ENCODE assay signal across 19 cellular contexts in the genomic region with DNA sequence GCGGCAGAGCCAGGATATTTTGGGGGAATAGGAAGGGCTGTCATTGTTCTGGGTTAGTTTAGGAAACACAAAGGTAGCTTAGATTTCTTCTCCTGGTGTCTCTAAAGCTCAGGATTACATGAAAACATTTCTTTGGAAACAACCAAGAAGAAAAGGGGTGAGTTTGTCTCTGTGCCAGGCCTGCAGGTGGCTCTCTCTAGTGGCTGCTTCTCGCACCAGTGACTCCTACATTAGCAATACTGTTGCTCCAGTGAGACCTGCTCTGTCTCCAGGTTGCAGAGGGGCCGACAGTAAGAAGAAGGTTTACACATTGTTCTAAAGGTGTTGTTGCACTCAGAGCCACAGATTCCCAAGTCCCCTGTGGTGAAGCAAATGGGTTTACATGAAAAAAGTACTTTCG.
DNase-seq lines count a peak whose midpoint lies in the region; ATAC-seq and TF ChIP-seq lines count a peak whose summit lies in the region.
"Had no signal": no experiment of that assay in that cellular context is flagged by ENCODE, and none has a peak within 500 bp of the region (broad histone marks: within the 10 kb centered on the region; RNA-seq: fewer than 3 reads in every experiment).

No MANE protein-coding gene starts in this region.

- TF ChIP-seq CTCF in 22Rv1 (IDR thresholded peaks at IDR 0.05), result peak; percentile 20
- TF ChIP-seq CTCF in GM12873 (IDR thresholded peaks at IDR 0.05; ENCODE audit: insufficient read depth, low read depth, low read length, missing control alignments), result peak; percentile 39
- peak; percentile 4 for TF ChIP-seq CTCF in brain microvascular endothelial cell (IDR thresholded peaks at IDR 0.05; ENCODE audit: low read depth, low read length, missing control alignments)

- ATAC-seq in GM21576 (IDR thresholded peaks at IDR 0.05; ENCODE audit: unreplicated experiment) (no peak), HG03280 (IDR thresholded peaks at IDR 0.05; ENCODE audit: unreplicated experiment) (no peak), GM21786 (IDR thresholded peaks at IDR 0.05; ENCODE audit: unreplicated experiment) (no peak), HG02678 (IDR thresholded peaks at IDR 0.05; ENCODE audit: unreplicated experiment) (no peak)
- ATAC-seq: gastrocnemius medialis; lower lobe of right lung; naive thymus-derived CD4-positive, alpha-beta T cell; stimulated activated memory B cell treated with anti-CD40 and anti-IgM and Interleukin-4, amounts not matched to agents 10 μg/mL and 1 μg/mL and 100 μg/mL, for 72 hours had no signal

- H3K27ac ChIP-seq in 22Rv1, result no peak overlapping the region
- H3K27ac ChIP-seq in brain microvascular endothelial cell, result no peak overlapping the region
- H3K27ac ChIP-seq: gastrocnemius medialis, lower lobe of right lung, spleen, transverse colon, VCaP had no signal

- H3K4me3 ChIP-seq in brain microvascular endothelial cell (ENCODE audit: low read depth, low read length), result no peak overlapping the region
- H3K4me3 ChIP-seq: gastrocnemius medialis, lower lobe of right lung, spleen, transverse colon had no signal

- H3K27me3 ChIP-seq in brain microvascular endothelial cell (replicated peaks), result no peaks in the 10 kb centered on the region
- H3K27me3 ChIP-seq: gastrocnemius medialis, spleen, transverse colon had no signal

- in situ Hi-C loops in brain microvascular endothelial cell (cut with HindIII; ENCODE audit: low pct_ligation_motif_present, low sequenced_read_pairs), result no loop called here

- DNase-seq in NCI-H345 (lab: John Stamatoyannopoulos, UW), result peak; percentile 54
- no peak for DNase-seq in brain microvascular endothelial cell
- DNase-seq: amygdala; Caco-2; gastrocnemius medialis; lower lobe of right lung; naive thymus-derived CD4-positive, alpha-beta T cell; NCI-H2171 treated with DMSO at 0.1 percent for 48 hours; OCI-M1; spleen; transverse colon had no signal

- H3K36me3 ChIP-seq in brain microvascular endothelial cell (replicated peaks), result no peaks in the 10 kb centered on the region
- H3K36me3 ChIP-seq: gastrocnemius medialis, lower lobe of right lung, spleen, transverse colon had no signal
